ENCODE assay signal across 23 cellular contexts in genomic region chr2:150127271-150127990, GRCh38.
DNase-seq lines count a peak whose midpoint lies in the region; ATAC-seq, FAIRE-seq and TF ChIP-seq lines count a peak whose summit lies in the region.
"Had no signal": no experiment of that assay in that cellular context is flagged by ENCODE, and none has a peak within 500 bp of the region (broad histone marks: within the 10 kb centered on the region; RNA-seq: fewer than 3 reads in every experiment).

No MANE protein-coding gene starts in this region.

- in situ Hi-C loops in GM12878 (cut with MboI): no loop called here

- TF ChIP-seq CTCF in HFFc6 (IDR thresholded peaks at IDR 0.05) (no peak), GM12878 (IDR thresholded peaks at IDR 0.05 in 2 of 3, conservative IDR thresholded peaks at IDR 0.05 in 1 of 3; ENCODE audit: control insufficient read depth in 2 of 3, extremely low read depth in 1 of 3, insufficient read depth in 1 of 3, low read depth in 3 of 3, low read length in 3 of 3) (no peak), GM10248 (IDR thresholded peaks at IDR 0.05; ENCODE audit: control extremely low read depth, extremely low read depth, low read depth, missing control alignments) (no peak)

- H3K9me3 Mint-ChIP-seq in HFFc6: 0 out of 2 replicates have a peak, but pooled peaks cover 7% of the 10 kb centered on the region

- WGBS in GM12878 (ENCODE audit: insufficient coverage, insufficient replicate concordance, low lambda C conversion rate, missing lambda C conversion rate): 40% methylated on average over 6 of the region's 6 CpGs

- BruUV-seq in GM12878 (replicated peaks; lab: Mats Ljungman, UMichigan): no TSS peak

- no peak overlapping the region for H2AFZ ChIP-seq in GM12878 (ENCODE audit: control insufficient read depth, low read depth, low read length)

- H3K4me3 ChIP-seq in GM12878: no peak overlapping the region
- H3K4me3 ChIP-seq: transverse colon had no signal

- no peaks in the 10 kb centered on the region for H3K79me2 ChIP-seq in GM12878 (ENCODE audit: control insufficient read depth, insufficient read depth, low read length)

- peaks cover 62% of the 10 kb centered on the region for H3K4me1 Mint-ChIP-seq in HFFc6 (ENCODE audit: low read depth)

- no peak for TF ChIP-seq EP300 in GM12878 (IDR thresholded peaks at IDR 0.05; ENCODE audit: borderline replicate concordance in 1 of 2, control insufficient read depth in 1 of 2, low read depth in 2 of 2, low read length in 2 of 2)

- POLR2A ChIA-PET in GM12878 (lab: Charles Lee): interaction anchor here (0.9 kb wide), 1 partner anchor 358 kb away, joined by 3 read pairs; no protein-coding TSS in a partner anchor
- POLR2A ChIA-PET in GM10248 (lab: Yijun Ruan, JAX): no interaction called here

- H4K20me1 ChIP-seq in GM12878 (ENCODE audit: control insufficient read depth, insufficient read depth): no peaks in the 10 kb centered on the region

- no peak for TF ChIP-seq RAD21 in GM12878 (IDR thresholded peaks at IDR 0.05; ENCODE audit: insufficient read depth, low read depth, low read length)

- peak; percentile 37 for DNase-seq in ELR (ENCODE audit: low read depth)
- no peak for DNase-seq in HFFc6
- DNase-seq in GM12878 (ENCODE audit: low read depth, low spot score): peak; percentile 37
- no peak for DNase-seq in left colon
- DNase-seq in GM10248 (ENCODE audit: extremely low spot score): no peak
- no peak for DNase-seq in iPS-NIHi11 (ENCODE audit: low spot score)
- DNase-seq: activated CD4-positive, CD25-positive, alpha-beta regulatory T cell; activated CD8-positive, alpha-beta memory T cell treated with anti-CD3 and anti-CD28 coated beads for 24 hours; COR-L47; cortex of kidney; foreskin melanocyte; Karpas-422; left cardiac atrium; NCI-H1105 treated with DMSO at 0.1 percent for 48 hours; OCI-M1; stimulated activated CD4-positive, alpha-beta T cell treated with anti-CD3 and anti-CD28 coated beads, Interleukin-2, amount 100 ng/mL, for 48 hours; transverse colon had no signal

- H3K27ac ChIP-seq in GM12878 (ENCODE audit: control insufficient read depth, insufficient read depth): no peak overlapping the region
- H3K27ac ChIP-seq: transverse colon had no signal

- H3K27me3 ChIP-seq in GM12878 (replicated peaks in 1 of 2; ENCODE audit: control insufficient read depth in 2 of 2, insufficient read depth in 2 of 2, low read length in 1 of 2): 0 out of 4 replicates have a peak, but pooled peaks cover 0 to 1% of the 10 kb centered on the region in 2 experiments
- H3K27me3 ChIP-seq: transverse colon had no signal

- peak overlapping the region; percentile 80 for H3K27ac Mint-ChIP-seq in HFFc6
- H3K27ac Mint-ChIP-seq: activated naive CD8-positive, alpha-beta T cell; mesothelial cell of epicardium; progenitor cell of endocrine pancreas; stimulated activated naive CD8-positive, alpha-beta T cell treated with anti-CD3 and anti-CD28 coated beads, Interleukin-15, Interleukin-2, amounts not matched to agents 100 ng/mL and 50 ng/mL, for 24 hours had no signal

- RAD21 ChIA-PET in GM12878 (lab: Charles Lee; ENCODE audit: unreplicated experiment): interaction anchor here (0.5 to 2.4 kb wide), 9 partner anchors 14 to 1731 kb away, joined by 3 to 7 read pairs (median 3); no protein-coding TSS in a partner anchor

- H3K9me3 ChIP-seq in GM12878 (replicated peaks; ENCODE audit: control insufficient read depth, insufficient read depth, low read length): no peaks in the 10 kb centered on the region; the same call in 1 of the 3 replicates
- H3K9me3 ChIP-seq: transverse colon had no signal

- CTCF ChIA-PET in GM12878 (lab: Yijun Ruan, JAX) (interaction anchor here (0.9 kb wide), 1 partner anchor 30 kb away, joined by 3 read pairs; no protein-coding TSS in a partner anchor), GM10248 (lab: Yijun Ruan, JAX) (interaction anchor here (0.8 to 1.7 kb wide), 2 partner anchors 9 to 17 kb away, joined by 3 to 4 read pairs; no protein-coding TSS in a partner anchor)

- H3K4me1 ChIP-seq in GM12878 (ENCODE audit: control insufficient read depth, insufficient read depth, low read length): no peaks in the 10 kb centered on the region; the same call in 1 of the 2 replicates

- no peaks in the 10 kb centered on the region for H3K27me3 Mint-ChIP-seq in HFFc6 (ENCODE audit: insufficient read depth)
- H3K27me3 Mint-ChIP-seq: activated naive CD8-positive, alpha-beta T cell; stimulated activated naive CD8-positive, alpha-beta T cell treated with anti-CD3 and anti-CD28 coated beads, Interleukin-15, Interleukin-2, amounts not matched to agents 100 ng/mL and 50 ng/mL, for 24 hours had no signal

- peak; percentile 81 for ATAC-seq in GM12878
- ATAC-seq in left colon: peak; percentile 95
- no peak for ATAC-seq in GM21447 (IDR thresholded peaks at IDR 0.05; ENCODE audit: unreplicated experiment)
- no peak for ATAC-seq in HG02938 (IDR thresholded peaks at IDR 0.05; ENCODE audit: unreplicated experiment)
- ATAC-seq: left cardiac atrium had no signal

- no peaks in the 10 kb centered on the region for H3K36me3 ChIP-seq in GM12878 (ENCODE audit: control insufficient read depth in 2 of 2, insufficient read depth in 2 of 2, low read length in 1 of 2)
- H3K36me3 ChIP-seq: transverse colon had no signal

- no peak for TF ChIP-seq POLR2A in GM12878 (IDR thresholded peaks at IDR 0.05; ENCODE audit: low read depth, low read length)

- SMC1A ChIA-PET in GM12878 (lab: Charles Lee; ENCODE audit: uncharacterized antibody, unreplicated experiment): interaction anchor here (0.6 to 1.7 kb wide), 8 partner anchors 13 to 1100 kb away, joined by 3 to 5 read pairs (median 4); no protein-coding TSS in a partner anchor

- peaks cover 6% of the 10 kb centered on the region; the same call in 1 of the 2 replicates for H3K36me3 Mint-ChIP-seq in HFFc6 (ENCODE audit: low read depth)
- H3K36me3 Mint-ChIP-seq: activated naive CD8-positive, alpha-beta T cell had no signal

- H3K4me2 ChIP-seq in GM12878 (ENCODE audit: control insufficient read depth, insufficient read depth): no peak overlapping the region

- FAIRE-seq in GM12878 (lab: Jason Lieb, UNC): no peak

- H3K4me3 Mint-ChIP-seq in HFFc6: no peak overlapping the region
- H3K4me3 Mint-ChIP-seq: activated naive CD8-positive, alpha-beta T cell; mesothelial cell of epicardium; stimulated activated naive CD8-positive, alpha-beta T cell treated with anti-CD3 and anti-CD28 coated beads, Interleukin-15, Interleukin-2, amounts not matched to agents 100 ng/mL and 50 ng/mL, for 24 hours had no signal

- intact Hi-C loops in GM12878 (cut with micrococcal nuclease; ENCODE audit: unreplicated experiment) (loop anchor here (5.0 kb wide), 1 partner anchor 360 kb away; the partner anchor contains the start of gene RND3), left colon (cut with DNase I, micrococcal nuclease) (no loop called here)

- no peak overlapping the region for H3K9ac ChIP-seq in GM12878 (ENCODE audit: control insufficient read depth, insufficient read depth, low read length)

TF ChIP-seq in GM12878, 131 proteins besides CTCF, POLR2A, EP300 and RAD21 (continues in another document):
- TF ChIP-seq RELB (IDR thresholded peaks at IDR 0.05; ENCODE audit: low read depth): 0 out of 2 replicates have a peak, but pooled peaks have one; percentile 26
- TF ChIP-seq MTA2 (IDR thresholded peaks at IDR 0.05; ENCODE audit: low read depth): peak; percentile 72; the same call in 1 of the 2 replicates
- peak; percentile 40; the same call in 1 of the 2 replicates for TF ChIP-seq ZNF687 (IDR thresholded peaks at IDR 0.05)
- no peak for TF ChIP-seq GATAD2B (conservative IDR thresholded peaks at IDR 0.05; ENCODE audit: low read depth)
- peak; percentile 55 to 83; a peak in 3 of 4 replicates for TF ChIP-seq BHLHE40 (IDR thresholded peaks at IDR 0.05; ENCODE audit: borderline replicate concordance in 1 of 2, low read depth in 2 of 2, low read length in 1 of 2)
- peak; percentile 78; the same call in 1 of the 2 replicates for TF ChIP-seq BCL11A (IDR thresholded peaks at IDR 0.05; ENCODE audit: low read depth, low read length)
- no peak for TF ChIP-seq MEF2A (IDR thresholded peaks at IDR 0.05; ENCODE audit: insufficient read depth, low read depth, low read length)

Comparison
In these comparisons a context has a peak if more than half of its experiments do, and no peak if none do; other contexts are left out.
1. DNase-seq: peak in ELR (single experiment) and GM12878 (single experiment); none in HFFc6 (single experiment), left colon (0 of 2), GM10248 (single experiment) and iPS-NIHi11 (single experiment).
2. ATAC-seq: peak in GM12878 (single experiment) and left colon (single experiment); none in GM21447 (single experiment) and HG02938 (single experiment).